In genomic region chr5:135365281-135365680, GRCh38 we compare ENCODE assay signal across 29 cellular contexts. TPM values are rescaled to one million over a fixed set of nuclear protein-coding genes. Genes with fewer than 3 reads are reported as not detected.
A peak's percentile ranks its signal among the peaks of the same experiment; 100 is the strongest.
DNase-seq lines count a peak whose midpoint lies in the region; ATAC-seq and TF ChIP-seq lines count a peak whose summit lies in the region.
"Had no signal": no experiment of that assay in that cellular context is flagged by ENCODE, and none has a peak within 500 bp of the region (broad histone marks: within the 10 kb centered on the region; RNA-seq: fewer than 3 reads in every experiment).

No MANE protein-coding gene starts in this region.

- no peaks in the 10 kb centered on the region for H3K9me3 ChIP-seq in mucosa of rectum (ENCODE audit: control insufficient read depth in 2 of 2, low read length in 2 of 2)
- H3K9me3 ChIP-seq: SK-N-SH, upper lobe of right lung had no signal

- H3K4me1 Mint-ChIP-seq in activated CD4-positive, alpha-beta memory T cell treated with anti-CD3 and anti-CD28 coated beads, Interleukin-2, amount 10 ng/mL, durations not matched to agents 7 days and 5 days: peaks cover 24% of the 10 kb centered on the region
- H3K4me1 Mint-ChIP-seq in activated CD4-positive, alpha-beta T cell treated with anti-CD3 and anti-CD28 coated beads for 36 hours: peaks cover 18% of the 10 kb centered on the region
- H3K4me1 Mint-ChIP-seq: activated B cell treated with CpG ODN at 0.5 μM for 24 hours, H9 had no signal

- no peak overlapping the region for H3K4me3 Mint-ChIP-seq in activated CD4-positive, alpha-beta memory T cell treated with anti-CD3 and anti-CD28 coated beads, Interleukin-2, amount 10 ng/mL, durations not matched to agents 7 days and 5 days
- H3K4me3 Mint-ChIP-seq in activated CD4-positive, alpha-beta T cell treated with anti-CD3 and anti-CD28 coated beads for 36 hours: no peak overlapping the region
- H3K4me3 Mint-ChIP-seq: activated B cell treated with CpG ODN at 0.5 μM for 24 hours; activated CD8-positive, alpha-beta T cell treated with anti-CD3 and anti-CD28 coated beads for 36 hours; H9; memory B cell had no signal

- ATAC-seq in activated CD4-positive, alpha-beta T cell treated with anti-CD3 and anti-CD28 coated beads for 36 hours: no peak
- ATAC-seq: activated CD8-positive, alpha-beta T cell treated with anti-CD3 and anti-CD28 coated beads for 36 hours; foreskin keratinocyte; upper lobe of right lung had no signal

- no peaks in the 10 kb centered on the region for H3K27me3 ChIP-seq in mucosa of rectum (ENCODE audit: control insufficient read depth in 2 of 2, insufficient read depth in 2 of 2, low read length in 2 of 2)
- H3K27me3 ChIP-seq: dorsolateral prefrontal cortex, foreskin keratinocyte, upper lobe of right lung had no signal

- peak overlapping the region; percentile 66 for H3K27ac ChIP-seq in C4-2B
- H3K27ac ChIP-seq in mucosa of rectum (ENCODE audit: low read depth in 2 of 2, low read length in 2 of 2): peak overlapping the region; percentile 28 to 54
- H3K27ac ChIP-seq: 22Rv1, dorsolateral prefrontal cortex, epithelial cell of prostate, foreskin keratinocyte, upper lobe of right lung had no signal

- peaks cover 59% of the 10 kb centered on the region for H3K36me3 Mint-ChIP-seq in activated CD4-positive, alpha-beta memory T cell treated with anti-CD3 and anti-CD28 coated beads, Interleukin-2, amount 10 ng/mL, durations not matched to agents 7 days and 5 days (ENCODE audit: low read depth)
- H3K36me3 Mint-ChIP-seq in activated CD4-positive, alpha-beta T cell treated with anti-CD3 and anti-CD28 coated beads for 36 hours (ENCODE audit: low read depth): peaks cover 62% of the 10 kb centered on the region

- no peaks in the 10 kb centered on the region for H3K9me3 Mint-ChIP-seq in activated CD4-positive, alpha-beta memory T cell treated with anti-CD3 and anti-CD28 coated beads, Interleukin-2, amount 10 ng/mL, durations not matched to agents 7 days and 5 days
- no peaks in the 10 kb centered on the region for H3K9me3 Mint-ChIP-seq in activated CD4-positive, alpha-beta T cell treated with anti-CD3 and anti-CD28 coated beads for 36 hours (ENCODE audit: low read depth)
- H3K9me3 Mint-ChIP-seq: activated B cell treated with CpG ODN at 0.5 μM for 24 hours; activated CD8-positive, alpha-beta T cell treated with anti-CD3 and anti-CD28 coated beads for 36 hours; H9; memory B cell had no signal

- POLR2A ChIA-PET in activated CD4-positive, alpha-beta memory T cell treated with anti-CD3 and anti-CD28 coated beads, Interleukin-2, amount 10 ng/mL, durations not matched to agents 7 days and 5 days (lab: Charles Lee): no interaction called here
- POLR2A ChIA-PET in activated CD4-positive, alpha-beta T cell treated with anti-CD3 and anti-CD28 coated beads for 36 hours (lab: Charles Lee): no interaction called here

- H3K27me3 Mint-ChIP-seq in activated CD4-positive, alpha-beta memory T cell treated with anti-CD3 and anti-CD28 coated beads, Interleukin-2, amount 10 ng/mL, durations not matched to agents 7 days and 5 days: no peaks in the 10 kb centered on the region
- H3K27me3 Mint-ChIP-seq in activated CD4-positive, alpha-beta T cell treated with anti-CD3 and anti-CD28 coated beads for 36 hours: no peaks in the 10 kb centered on the region
- H3K27me3 Mint-ChIP-seq: activated B cell treated with CpG ODN at 0.5 μM for 24 hours; activated CD8-positive, alpha-beta T cell treated with anti-CD3 and anti-CD28 coated beads for 36 hours; memory B cell had no signal

- H3K9ac ChIP-seq in mucosa of rectum (ENCODE audit: low read depth in 1 of 2, low read length in 2 of 2): no peak overlapping the region
- H3K9ac ChIP-seq: SK-N-SH had no signal

- peak; percentile 2 for DNase-seq in DMS153 (lab: John Stamatoyannopoulos, UW)
- DNase-seq in DMS153 treated with DMSO at 0.1 percent for 48 hours (lab: John Stamatoyannopoulos, UW; ENCODE audit: unreplicated experiment): no peak
- DNase-seq in NCI-H774 (lab: John Stamatoyannopoulos, UW): peak; percentile 3
- DNase-seq in GOT3 (lab: John Stamatoyannopoulos, UW): no peak
- DNase-seq in activated CD4-positive, alpha-beta memory T cell treated with anti-CD3 and anti-CD28 coated beads, Interleukin-2, amount 10 ng/mL, durations not matched to agents 7 days and 5 days: no peak
- no peak for DNase-seq in activated CD4-positive, alpha-beta T cell treated with anti-CD3 and anti-CD28 coated beads for 36 hours
- DNase-seq: activated B cell treated with CpG ODN at 0.5 μM for 24 hours; activated CD8-positive, alpha-beta T cell treated with anti-CD3 and anti-CD28 coated beads for 36 hours; activated naive CD4-positive, alpha-beta T cell treated with Interleukin-2 at 50 U/mL for 16 hours; AML-193; amniotic stem cell; caudate nucleus; dorsolateral prefrontal cortex; EL; foreskin keratinocyte; H9; Karpas-422; kidney; NCI-H2227 treated with DMSO at 0.1 percent for 48 hours; posterior cingulate gyrus; SK-N-SH; small intestine; stimulated activated CD4-positive, alpha-beta T cell treated with anti-CD3 and anti-CD28 coated beads, Interleukin-4, amount 100 ng/mL, for 1 hour; upper lobe of right lung had no signal

- H3K4me3 ChIP-seq in mucosa of rectum (ENCODE audit: low read length in 2 of 2): no peak overlapping the region
- H3K4me3 ChIP-seq: dorsolateral prefrontal cortex, upper lobe of right lung had no signal

- H3K4me1 ChIP-seq in mucosa of rectum (ENCODE audit: control insufficient read depth in 2 of 2, insufficient read depth in 2 of 2, low read length in 2 of 2): peaks cover 16 to 23% of the 10 kb centered on the region in 2 donors
- H3K4me1 ChIP-seq: foreskin keratinocyte, upper lobe of right lung had no signal

- no peak overlapping the region for H3K27ac Mint-ChIP-seq in activated CD4-positive, alpha-beta memory T cell treated with anti-CD3 and anti-CD28 coated beads, Interleukin-2, amount 10 ng/mL, durations not matched to agents 7 days and 5 days
- no peak overlapping the region for H3K27ac Mint-ChIP-seq in activated CD4-positive, alpha-beta T cell treated with anti-CD3 and anti-CD28 coated beads for 36 hours
- H3K27ac Mint-ChIP-seq: activated B cell treated with CpG ODN at 0.5 μM for 24 hours; activated CD8-positive, alpha-beta T cell treated with anti-CD3 and anti-CD28 coated beads for 36 hours; H9; memory B cell had no signal

- CTCF ChIA-PET in activated CD4-positive, alpha-beta memory T cell treated with anti-CD3 and anti-CD28 coated beads, Interleukin-2, amount 10 ng/mL, durations not matched to agents 7 days and 5 days (lab: Charles Lee): no interaction called here
- CTCF ChIA-PET in activated CD4-positive, alpha-beta T cell treated with anti-CD3 and anti-CD28 coated beads for 36 hours (lab: Charles Lee): no interaction called here

- TF ChIP-seq CTCF in C4-2B (conservative IDR thresholded peaks at IDR 0.05): no peak

- intact Hi-C loops in activated CD4-positive, alpha-beta T cell treated with anti-CD3 and anti-CD28 coated beads for 36 hours (cut with DNase I, micrococcal nuclease): no loop called here

- H3K36me3 ChIP-seq in mucosa of rectum (ENCODE audit: control insufficient read depth in 2 of 2, insufficient read depth in 2 of 2, low read length in 2 of 2): peaks cover 31 to 37% of the 10 kb centered on the region in 2 donors

RNA-seq across cellular contexts. Expression of gene MACROH2A1, which starts 33.8 kb away (rescaled TPM):
- 100 to 1,000 TPM; 248 to 263 TPM for total RNA-seq in activated CD4-positive, alpha-beta memory T cell treated with anti-CD3 and anti-CD28 coated beads, Interleukin-2, amount 10 ng/mL, durations not matched to agents 7 days and 5 days
- total RNA-seq in activated CD4-positive, alpha-beta T cell treated with anti-CD3 and anti-CD28 coated beads for 36 hours: 100 to 1,000 TPM; 159 to 190 TPM

Comparison
In these comparisons a context has a peak if more than half of its experiments do, and no peak if none do; other contexts are left out.
1. DNase-seq: peak in DMS153 (single experiment) and NCI-H774 (single experiment); none in DMS153 treated with DMSO at 0.1 percent for 48 hours (single experiment), GOT3 (single experiment), activated CD4-positive, alpha-beta memory T cell treated with anti-CD3 and anti-CD28 coated beads, Interleukin-2, amount 10 ng/mL, durations not matched to agents 7 days and 5 days (single experiment) and activated CD4-positive, alpha-beta T cell treated with anti-CD3 and anti-CD28 coated beads for 36 hours (single experiment).